Comparison of ENCODE assay signal across 10 cellular contexts in genomic region chr7:1418505-1419309, GRCh38. TPM values are rescaled to one million over a fixed set of nuclear protein-coding genes. Genes with fewer than 3 reads are reported as not detected.
A peak's percentile ranks its signal among the peaks of the same experiment; 100 is the strongest.
DNase-seq lines count a peak whose midpoint lies in the region; TF ChIP-seq lines count a peak whose summit lies in the region.
"Had no signal": no experiment of that assay in that cellular context is flagged by ENCODE, and none has a peak within 500 bp of the region (broad histone marks: within the 10 kb centered on the region; RNA-seq: fewer than 3 reads in every experiment).

No MANE protein-coding gene starts in this region.

- H3K79me2 ChIP-seq in mesendoderm (ENCODE audit: control insufficient read depth, insufficient read depth, low read length), result no peaks in the 10 kb centered on the region

- no CpG with 5 or more reads among the region's 21 CpGs for WGBS in mesendoderm (ENCODE audit: extremely low coverage, insufficient coverage, low lambda C conversion rate)

- H3K4me1 Mint-ChIP-seq in activated CD4-positive, alpha-beta memory T cell treated with anti-CD3 and anti-CD28 coated beads for 36 hours (ENCODE audit: low read depth), result peaks cover 25% of the 10 kb centered on the region
- peaks cover 24% of the 10 kb centered on the region for H3K4me1 Mint-ChIP-seq in activated CD4-positive, alpha-beta memory T cell treated with anti-CD3 and anti-CD28 coated beads, Interleukin-2, amount 10 ng/mL, durations not matched to agents 7 days and 5 days

- H2AK5ac ChIP-seq in mesendoderm (ENCODE audit: low read length), result no peak overlapping the region

- H3K27ac ChIP-seq in mesendoderm (ENCODE audit: low read depth, low read length) (no peak overlapping the region), brain microvascular endothelial cell (no peak overlapping the region)

- TF ChIP-seq CTCF in brain microvascular endothelial cell (IDR thresholded peaks at IDR 0.05; ENCODE audit: low read depth, low read length, missing control alignments), result no peak

- H4K8ac ChIP-seq in mesendoderm (ENCODE audit: low read depth, low read length), result no peak overlapping the region

- H3K79me1 ChIP-seq in mesendoderm (ENCODE audit: low read length), result no peaks in the 10 kb centered on the region

- peaks cover 13% of the 10 kb centered on the region for H3K27me3 Mint-ChIP-seq in activated CD4-positive, alpha-beta memory T cell treated with anti-CD3 and anti-CD28 coated beads for 36 hours
- H3K27me3 Mint-ChIP-seq in activated CD4-positive, alpha-beta memory T cell treated with anti-CD3 and anti-CD28 coated beads, Interleukin-2, amount 10 ng/mL, durations not matched to agents 7 days and 5 days, result peaks cover 25% of the 10 kb centered on the region

- H3K4ac ChIP-seq in mesendoderm (ENCODE audit: low read depth, low read length), result no peak overlapping the region

- H3K56ac ChIP-seq in mesendoderm (ENCODE audit: low read length), result no peak overlapping the region

- in situ Hi-C loops in brain microvascular endothelial cell (cut with HindIII; ENCODE audit: low pct_ligation_motif_present, low sequenced_read_pairs), result no loop called here

- H3K4me2 ChIP-seq in mesendoderm (ENCODE audit: low read length), result no peak overlapping the region

- no peak overlapping the region for H4K5ac ChIP-seq in mesendoderm (ENCODE audit: low read length)

- no peak overlapping the region for H3K4me3 Mint-ChIP-seq in activated CD4-positive, alpha-beta memory T cell treated with anti-CD3 and anti-CD28 coated beads for 36 hours
- H3K4me3 Mint-ChIP-seq in activated CD4-positive, alpha-beta memory T cell treated with anti-CD3 and anti-CD28 coated beads, Interleukin-2, amount 10 ng/mL, durations not matched to agents 7 days and 5 days, result no peak overlapping the region
- H3K4me3 Mint-ChIP-seq: activated naive CD4-positive, alpha-beta T cell treated with anti-CD3 and anti-CD28 coated beads, Interleukin-2, amount 50 U/mL, for 24 hours; T-cell had no signal

- CTCF ChIA-PET in activated CD4-positive, alpha-beta memory T cell treated with anti-CD3 and anti-CD28 coated beads for 36 hours (lab: Charles Lee), result interaction anchor here (1.9 kb wide), 1 partner anchor 13 kb away, joined by 21 read pairs; no protein-coding TSS in a partner anchor
- CTCF ChIA-PET in activated CD4-positive, alpha-beta memory T cell treated with anti-CD3 and anti-CD28 coated beads, Interleukin-2, amount 10 ng/mL, durations not matched to agents 7 days and 5 days (lab: Charles Lee), result interaction anchor here (1.4 kb wide), 2 partner anchors 10 to 15 kb away, joined by 6 to 14 read pairs; no protein-coding TSS in a partner anchor

- no peaks in the 10 kb centered on the region for H3K9me3 ChIP-seq in MG63

- H3K27me3 ChIP-seq in MG63 (peaks cover 16% of the 10 kb centered on the region), mesendoderm (ENCODE audit: insufficient read depth, low read length, poor library complexity) (no peaks in the 10 kb centered on the region), brain microvascular endothelial cell (replicated peaks) (peaks cover 13% of the 10 kb centered on the region)

- H3K4me3 ChIP-seq in MG63 (no peak overlapping the region), mesendoderm (ENCODE audit: low read length) (no peak overlapping the region), brain microvascular endothelial cell (ENCODE audit: low read depth, low read length) (no peak overlapping the region)

- no peak overlapping the region for H2BK120ac ChIP-seq in mesendoderm (ENCODE audit: low read depth, low read length)

- H2BK5ac ChIP-seq in mesendoderm (ENCODE audit: low read length), result no peak overlapping the region

- H2BK15ac ChIP-seq in mesendoderm (replicated peaks; ENCODE audit: low read depth), result no peak overlapping the region

- H3K36me3 Mint-ChIP-seq in activated CD4-positive, alpha-beta memory T cell treated with anti-CD3 and anti-CD28 coated beads for 36 hours, result no peaks in the 10 kb centered on the region
- no peaks in the 10 kb centered on the region for H3K36me3 Mint-ChIP-seq in activated CD4-positive, alpha-beta memory T cell treated with anti-CD3 and anti-CD28 coated beads, Interleukin-2, amount 10 ng/mL, durations not matched to agents 7 days and 5 days (ENCODE audit: low read depth)
- H3K36me3 Mint-ChIP-seq: T-cell had no signal

- no peaks in the 10 kb centered on the region for H3K4me1 ChIP-seq in mesendoderm (ENCODE audit: control insufficient read depth, low read depth, low read length)

- no peak overlapping the region for H3K23ac ChIP-seq in mesendoderm (ENCODE audit: low read length)

- intact Hi-C loops in activated CD4-positive, alpha-beta memory T cell treated with anti-CD3 and anti-CD28 coated beads for 36 hours (cut with micrococcal nuclease), result no loop called here

- POLR2A ChIA-PET in activated CD4-positive, alpha-beta memory T cell treated with anti-CD3 and anti-CD28 coated beads for 36 hours (lab: Charles Lee), result no interaction called here
- POLR2A ChIA-PET in activated CD4-positive, alpha-beta memory T cell treated with anti-CD3 and anti-CD28 coated beads, Interleukin-2, amount 10 ng/mL, durations not matched to agents 7 days and 5 days (lab: Charles Lee), result no interaction called here

- H3K9me3 Mint-ChIP-seq in activated CD4-positive, alpha-beta memory T cell treated with anti-CD3 and anti-CD28 coated beads for 36 hours, result no peaks in the 10 kb centered on the region
- no peaks in the 10 kb centered on the region for H3K9me3 Mint-ChIP-seq in activated CD4-positive, alpha-beta memory T cell treated with anti-CD3 and anti-CD28 coated beads, Interleukin-2, amount 10 ng/mL, durations not matched to agents 7 days and 5 days
- H3K9me3 Mint-ChIP-seq: activated naive CD4-positive, alpha-beta T cell treated with anti-CD3 and anti-CD28 coated beads, Interleukin-2, amount 50 U/mL, for 24 hours; T-cell had no signal

- H3K27ac Mint-ChIP-seq in activated CD4-positive, alpha-beta memory T cell treated with anti-CD3 and anti-CD28 coated beads for 36 hours, result peak overlapping the region; percentile 2
- H3K27ac Mint-ChIP-seq in activated CD4-positive, alpha-beta memory T cell treated with anti-CD3 and anti-CD28 coated beads, Interleukin-2, amount 10 ng/mL, durations not matched to agents 7 days and 5 days, result no peak overlapping the region
- H3K27ac Mint-ChIP-seq: activated naive CD4-positive, alpha-beta T cell treated with anti-CD3 and anti-CD28 coated beads, Interleukin-2, amount 50 U/mL, for 24 hours; T-cell had no signal

- no peak overlapping the region for H3K9ac ChIP-seq in mesendoderm (ENCODE audit: low read length)

- peak; percentile 18 for DNase-seq in activated CD4-positive, alpha-beta memory T cell treated with anti-CD3 and anti-CD28 coated beads for 36 hours
- DNase-seq in activated CD4-positive, alpha-beta memory T cell treated with anti-CD3 and anti-CD28 coated beads, Interleukin-2, amount 10 ng/mL, durations not matched to agents 7 days and 5 days, result no peak
- DNase-seq in MG63 (peak; percentile 54), T1000 (lab: John Stamatoyannopoulos, UW) (peak; percentile 9), mesendoderm (peak; percentile 81), retina (no peak), NCI-H128 (lab: John Stamatoyannopoulos, UW; ENCODE audit: unreplicated experiment) (no peak), brain microvascular endothelial cell (no peak)
- DNase-seq: T-cell had no signal

- H3K36me3 ChIP-seq in MG63 (no peaks in the 10 kb centered on the region), mesendoderm (ENCODE audit: control insufficient read depth, insufficient read depth, low read length) (no peaks in the 10 kb centered on the region), brain microvascular endothelial cell (replicated peaks) (no peaks in the 10 kb centered on the region)

- no peak overlapping the region for H3K18ac ChIP-seq in mesendoderm (ENCODE audit: low read length)

RNA-seq across cellular contexts. Expression of gene MICALL2, which starts 40.6 kb away (rescaled TPM):
- 1 to 10 TPM; 4.3 to 6.0 TPM for total RNA-seq in activated CD4-positive, alpha-beta memory T cell treated with anti-CD3 and anti-CD28 coated beads for 36 hours
- 1 to 10 TPM; 1.5 to 1.6 TPM for total RNA-seq in activated CD4-positive, alpha-beta memory T cell treated with anti-CD3 and anti-CD28 coated beads, Interleukin-2, amount 10 ng/mL, durations not matched to agents 7 days and 5 days
- 7.9 and 13.5 TPM in 2 replicates for total RNA-seq in MG63 (2014; rRNA removed; shearing (Covaris generic); ENCODE audit: low replicate concordance)
- polyA plus RNA-seq in mesendoderm (2013, experiment 1 of 2), result 4.0 TPM
- polyA plus RNA-seq in mesendoderm (2013, experiment 2 of 2), result 3.6 TPM

Comparison
In these comparisons a context has a peak if more than half of its experiments do, and no peak if none do; other contexts are left out.
1. DNase-seq: peak in activated CD4-positive, alpha-beta memory T cell treated with anti-CD3 and anti-CD28 coated beads for 36 hours (single experiment), MG63 (single experiment), T1000 (single experiment) and mesendoderm (single experiment); none in activated CD4-positive, alpha-beta memory T cell treated with anti-CD3 and anti-CD28 coated beads, Interleukin-2, amount 10 ng/mL, durations not matched to agents 7 days and 5 days (single experiment), retina (single experiment), NCI-H128 (single experiment) and brain microvascular endothelial cell (single experiment).